ENCODE assay signal across 10 cellular contexts in genomic region chr14:90644882-90645281, GRCh38.
DNase-seq lines count a peak whose midpoint lies in the region; ATAC-seq and TF ChIP-seq lines count a peak whose summit lies in the region.
"Had no signal": no experiment of that assay in that cellular context is flagged by ENCODE, and none has a peak within 500 bp of the region (broad histone marks: within the 10 kb centered on the region; RNA-seq: fewer than 3 reads in every experiment).

No MANE protein-coding gene starts in this region.

- no peak overlapping the region for H3K9ac ChIP-seq in skeletal muscle satellite cell (ENCODE audit: low read depth, low read length)

- CTCF ChIA-PET in RWPE1 (lab: Yijun Ruan, JAX) = interaction anchor here (0.6 kb wide), 1 partner anchor 61 kb away, joined by 4 read pairs; no protein-coding TSS in a partner anchor

- H3K9me3 ChIP-seq in left ventricle myocardium inferior (replicated peaks) (no peaks in the 10 kb centered on the region), skeletal muscle satellite cell (replicated peaks; ENCODE audit: low read length) (no peaks in the 10 kb centered on the region)
- H3K9me3 ChIP-seq: thoracic aorta had no signal

- peak; percentile 60 for DNase-seq in GM04503 (ENCODE audit: low read depth)
- peak; percentile 86 for DNase-seq in amniotic epithelial cell (ENCODE audit: low read depth)
- DNase-seq in left ventricle myocardium inferior = peak; percentile 54
- no peak for DNase-seq in SHP77 treated with DMSO at 0.1 percent for 48 hours (lab: John Stamatoyannopoulos, UW)
- no peak for DNase-seq in RWPE1 (ENCODE audit: low spot score)
- no peak for DNase-seq in T1000 (lab: John Stamatoyannopoulos, UW)
- DNase-seq: stimulated activated CD4-positive, alpha-beta T cell treated with anti-CD3 and anti-CD28 coated beads, Interleukin-4, amount 100 ng/mL, for 1 hour had no signal

- H3K4me3 ChIP-seq in left ventricle myocardium inferior = no peak overlapping the region
- no peak overlapping the region for H3K4me3 ChIP-seq in skeletal muscle satellite cell (ENCODE audit: low read length)
- H3K4me3 ChIP-seq: thoracic aorta had no signal

- H3K27me3 ChIP-seq in left ventricle myocardium inferior (ENCODE audit: low read depth) = no peaks in the 10 kb centered on the region
- no peaks in the 10 kb centered on the region for H3K27me3 ChIP-seq in skeletal muscle satellite cell (ENCODE audit: control insufficient read depth, insufficient read depth, low read length)

- peaks cover 21% of the 10 kb centered on the region for H3K36me3 ChIP-seq in left ventricle myocardium inferior
- H3K36me3 ChIP-seq in skeletal muscle satellite cell (ENCODE audit: insufficient read depth, low read length) = peaks cover 5% of the 10 kb centered on the region
- H3K36me3 ChIP-seq: thoracic aorta had no signal

- TF ChIP-seq CTCF in left ventricle myocardium inferior (IDR thresholded peaks at IDR 0.05; ENCODE audit: borderline replicate concordance) (no peak), RWPE1 (conservative IDR thresholded peaks at IDR 0.05; ENCODE audit: low read depth) (no peak)

- peak overlapping the region; percentile 70 for H3K27ac ChIP-seq in left ventricle myocardium inferior (replicated peaks)
- no peak overlapping the region for H3K27ac ChIP-seq in RWPE1
- H3K27ac ChIP-seq: thoracic aorta had no signal

- no peak for ATAC-seq in HG02938 (IDR thresholded peaks at IDR 0.05; ENCODE audit: unreplicated experiment)

- intact Hi-C loops in left ventricle myocardium inferior (cut with micrococcal nuclease) = no loop called here

- peak overlapping the region; percentile 11 for H3K4me2 ChIP-seq in skeletal muscle satellite cell (ENCODE audit: low read length)

- H3K4me1 ChIP-seq in left ventricle myocardium inferior (peaks cover 45% of the 10 kb centered on the region), skeletal muscle satellite cell (ENCODE audit: control insufficient read depth, insufficient read depth, low read length) (peaks cover 19% of the 10 kb centered on the region)

- POLR2A ChIA-PET in RWPE1 (lab: Yijun Ruan, JAX; ENCODE audit: low non-redundant PET) = no interaction called here

Comparison
In these comparisons a context has a peak if more than half of its experiments do, and no peak if none do; other contexts are left out.
1. DNase-seq: peak in GM04503 (single experiment), amniotic epithelial cell (single experiment) and left ventricle myocardium inferior (single experiment); none in SHP77 treated with DMSO at 0.1 percent for 48 hours (single experiment), RWPE1 (single experiment) and T1000 (single experiment).